ENCODE assay signal across 1 cellular context in genomic region chr17:80263253-80264047, GRCh38.
TF ChIP-seq lines count a peak whose summit lies in the region.

No MANE protein-coding gene starts in this region.

TF ChIP-seq in HepG2, 621 proteins besides CTCF, POLR2A, EP300 and RAD21 (continued from another document and continues in another):
- TF ChIP-seq ATF6 (CRISPR knock-in tag; conservative IDR thresholded peaks at IDR 0.05) (no peak), PHF5A (CRISPR knock-in tag; IDR thresholded peaks at IDR 0.05; ENCODE audit: low read depth, unreplicated experiment) (peak; percentile 33), ZNF253 (CRISPR knock-in tag; IDR thresholded peaks at IDR 0.05; ENCODE audit: borderline replicate concordance) (no peak), ZSCAN21 (CRISPR knock-in tag; IDR thresholded peaks at IDR 0.05; ENCODE audit: borderline replicate concordance) (no peak; the same call in 1 of the 2 replicates), POGK (CRISPR knock-in tag; conservative IDR thresholded peaks at IDR 0.05) (peak; percentile 63; the same call in 1 of the 2 replicates), ZNF749 (CRISPR knock-in tag; IDR thresholded peaks at IDR 0.05; ENCODE audit: borderline replicate concordance) (no peak), ZBTB4 (CRISPR knock-in tag; IDR thresholded peaks at IDR 0.05; ENCODE audit: borderline replicate concordance) (no peak), ZMAT3 (CRISPR knock-in tag; conservative IDR thresholded peaks at IDR 0.05) (peak; percentile 86), NR2C2 (CRISPR knock-in tag; IDR thresholded peaks at IDR 0.05; ENCODE audit: borderline replicate concordance) (peak; percentile 30; the same call in 1 of the 2 replicates), FLYWCH1 (CRISPR knock-in tag; IDR thresholded peaks at IDR 0.05) (no peak), DNMT1 (CRISPR knock-in tag; IDR thresholded peaks at IDR 0.05) (no peak; the same call in none of the 2 replicates), ZNF704 (CRISPR knock-in tag; IDR thresholded peaks at IDR 0.05; ENCODE audit: borderline replicate concordance) (no peak), ZNF44 (CRISPR knock-in tag; IDR thresholded peaks at IDR 0.05) (0 out of 2 replicates have a peak, but pooled peaks have one; percentile 81), HNRNPUL1 (IDR thresholded peaks at IDR 0.05; ENCODE audit: low read depth, low read length) (no peak), RFX3 (CRISPR knock-in tag; IDR thresholded peaks at IDR 0.05) (no peak), ZHX2 (IDR thresholded peaks at IDR 0.05; ENCODE audit: low read depth) (no peak), ZHX2 (CRISPR knock-in tag; IDR thresholded peaks at IDR 0.05; ENCODE audit: borderline replicate concordance) (no peak), KDM5A (IDR thresholded peaks at IDR 0.05; ENCODE audit: borderline replicate concordance, low read length) (no peak; the same call in 1 of the 2 replicates), ZNF205 (CRISPR knock-in tag; IDR thresholded peaks at IDR 0.05) (peak; percentile 33; the same call in 1 of the 2 replicates), TEAD2 (CRISPR knock-in tag; IDR thresholded peaks at IDR 0.05) (no peak), PBX3 (CRISPR knock-in tag; IDR thresholded peaks at IDR 0.05; ENCODE audit: borderline replicate concordance) (no peak), TARDBP (CRISPR knock-in tag; IDR thresholded peaks at IDR 0.05) (peak; percentile 75), ZNF510 (CRISPR knock-in tag; IDR thresholded peaks at IDR 0.05; ENCODE audit: low read depth) (no peak), ZNF788 (CRISPR knock-in tag; IDR thresholded peaks at IDR 0.05; ENCODE audit: borderline replicate concordance) (peak; percentile 11; the same call in 1 of the 2 replicates), CEBPG (CRISPR knock-in tag; IDR thresholded peaks at IDR 0.05) (peak; percentile 37; the same call in 1 of the 2 replicates), GZF1 (CRISPR knock-in tag; IDR thresholded peaks at IDR 0.05) (no peak), RFXANK (CRISPR knock-in tag; IDR thresholded peaks at IDR 0.05) (no peak), ZNF879 (CRISPR knock-in tag; IDR thresholded peaks at IDR 0.05) (peak; percentile 84), CREB1 (IDR thresholded peaks at IDR 0.05) (0 out of 2 replicates have a peak, but pooled peaks have one; percentile 17), CREB1 (CRISPR knock-in tag; IDR thresholded peaks at IDR 0.05) (no peak), NBN (conservative IDR thresholded peaks at IDR 0.05) (no peak), NAIF1 (CRISPR knock-in tag; IDR thresholded peaks at IDR 0.05; ENCODE audit: borderline replicate concordance) (no peak), ZNF652 (CRISPR knock-in tag; IDR thresholded peaks at IDR 0.05; ENCODE audit: borderline replicate concordance, low read depth) (no peak; the same call in 1 of the 2 replicates), SKIL (CRISPR knock-in tag; IDR thresholded peaks at IDR 0.05; ENCODE audit: borderline replicate concordance) (no peak), RFX5 (IDR thresholded peaks at IDR 0.05; ENCODE audit: low read depth, low read length) (no peak), IRX3 (CRISPR knock-in tag; IDR thresholded peaks at IDR 0.05; ENCODE audit: borderline replicate concordance, low read depth) (no peak), STAG1 (CRISPR knock-in tag; IDR thresholded peaks at IDR 0.05) (peak; percentile 29), TRAFD1 (CRISPR knock-in tag; IDR thresholded peaks at IDR 0.05; ENCODE audit: borderline replicate concordance) (peak; percentile 80; the same call in 1 of the 2 replicates), ZNF512 (CRISPR knock-in tag; IDR thresholded peaks at IDR 0.05) (no peak)
